Comparison of ENCODE assay signal across 27 cellular contexts in the genomic region with DNA sequence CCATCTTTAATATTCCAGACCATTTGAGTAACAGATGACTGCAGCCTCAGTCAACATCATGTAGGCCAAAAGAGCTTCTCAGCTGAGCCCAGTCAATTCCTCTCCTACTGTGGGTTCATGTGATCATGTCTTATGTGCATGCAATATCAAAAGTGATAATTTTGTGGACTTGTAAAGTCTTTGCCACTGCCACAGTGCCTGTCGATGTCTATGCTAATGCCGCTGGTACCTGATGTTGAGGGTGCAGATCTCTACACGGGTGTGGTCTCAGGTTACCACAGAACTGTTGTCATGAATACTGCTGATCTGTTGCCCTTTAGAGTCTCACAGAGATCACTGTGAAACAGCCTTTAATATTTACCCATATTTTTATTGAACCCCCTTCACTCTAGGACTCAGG. TPM values are rescaled to one million over a fixed set of nuclear protein-coding genes. Genes with fewer than 3 reads are reported as not detected.
"Had no signal": no experiment of that assay in that cellular context is flagged by ENCODE, and none has a peak within 500 bp of the region (broad histone marks: within the 10 kb centered on the region; RNA-seq: fewer than 3 reads in every experiment).

No MANE protein-coding gene starts in this region.

- H3K4me1 ChIP-seq: gastrocnemius medialis, neural progenitor cell had no signal

- H3K27me3 ChIP-seq: gastrocnemius medialis, neural progenitor cell, pancreas, testis, tibial nerve, upper lobe of right lung, vagina had no signal

- H3K9ac ChIP-seq: neural progenitor cell had no signal

- H3K4me3 Mint-ChIP-seq: mesothelial cell of epicardium; natural killer cell; neural progenitor cell; stimulated activated naive CD8-positive, alpha-beta T cell treated with anti-CD3 and anti-CD28 coated beads, Interleukin-15, Interleukin-2, amounts not matched to agents 100 ng/mL and 50 ng/mL, for 24 hours had no signal

- DNase-seq: effector CD4-positive, alpha-beta T cell; gastrocnemius medialis; heart right ventricle; hypothalamus; natural killer cell; nucleus accumbens; pancreas; right cardiac atrium; small intestine; stimulated activated CD4-positive, alpha-beta T cell treated with anti-CD3 and anti-CD28 coated beads, Interleukin-12 subunit alpha, Interleukin-12 subunit beta, amount 100 ng/mL, for 4 hours; testis; upper lobe of right lung had no signal

- H3K36me3 ChIP-seq: gastrocnemius medialis, heart right ventricle, neural progenitor cell, pancreas, tibial nerve, upper lobe of right lung, vagina had no signal

- H3K36me3 Mint-ChIP-seq: mesothelial cell of epicardium, natural killer cell, neural progenitor cell had no signal

- H3K27ac ChIP-seq: coronary artery, gastrocnemius medialis, heart right ventricle, neural progenitor cell, pancreas, testis, tibial nerve, upper lobe of right lung, vagina had no signal

- H3K27ac Mint-ChIP-seq: mesothelial cell of epicardium; neural progenitor cell; progenitor cell of endocrine pancreas; stimulated activated naive CD8-positive, alpha-beta T cell treated with anti-CD3 and anti-CD28 coated beads, Interleukin-15, Interleukin-2, amounts not matched to agents 100 ng/mL and 50 ng/mL, for 24 hours had no signal

- H3K4me3 ChIP-seq: coronary artery, gastrocnemius medialis, heart right ventricle, neural progenitor cell, pancreas, testis, tibial nerve, upper lobe of right lung, vagina had no signal

- H3K9me3 ChIP-seq: gastrocnemius medialis, heart right ventricle, pancreas, testis, tibial nerve, upper lobe of right lung, vagina had no signal

- ATAC-seq: esophagus mucosa, gastrocnemius medialis, heart right ventricle, left lobe of liver, pancreas, right cardiac atrium, upper lobe of right lung had no signal

- H3K9me3 Mint-ChIP-seq: mesothelial cell of epicardium; natural killer cell; neural progenitor cell; stimulated activated naive CD8-positive, alpha-beta T cell treated with anti-CD3 and anti-CD28 coated beads, Interleukin-15, Interleukin-2, amounts not matched to agents 100 ng/mL and 50 ng/mL, for 24 hours had no signal

RNA-seq across cellular contexts. Expression of gene C1orf141, which starts 11.3 kb away (rescaled TPM):
- total RNA-seq: dermis microvascular lymphatic vessel endothelial cell, esophagus mucosa, fibroblast of lung, gastrocnemius medialis, heart right ventricle, left lobe of liver, lower leg skin, mucosa of gallbladder, myocyte, natural killer cell, pancreas, progenitor cell of endocrine pancreas, right cardiac atrium, tibial nerve, upper lobe of right lung, vagina had no signal

RNA-seq across cellular contexts. Expression of gene IL23R, which starts 20.2 kb away (rescaled TPM):
- total RNA-seq: dermis microvascular lymphatic vessel endothelial cell, fibroblast of lung, gastrocnemius medialis, heart right ventricle, lower leg skin, myocyte, progenitor cell of endocrine pancreas, right cardiac atrium, subcutaneous adipose tissue, tibial nerve, vagina had no signal
